Comparison of ENCODE assay signal across 1 cellular context in the genomic region with DNA sequence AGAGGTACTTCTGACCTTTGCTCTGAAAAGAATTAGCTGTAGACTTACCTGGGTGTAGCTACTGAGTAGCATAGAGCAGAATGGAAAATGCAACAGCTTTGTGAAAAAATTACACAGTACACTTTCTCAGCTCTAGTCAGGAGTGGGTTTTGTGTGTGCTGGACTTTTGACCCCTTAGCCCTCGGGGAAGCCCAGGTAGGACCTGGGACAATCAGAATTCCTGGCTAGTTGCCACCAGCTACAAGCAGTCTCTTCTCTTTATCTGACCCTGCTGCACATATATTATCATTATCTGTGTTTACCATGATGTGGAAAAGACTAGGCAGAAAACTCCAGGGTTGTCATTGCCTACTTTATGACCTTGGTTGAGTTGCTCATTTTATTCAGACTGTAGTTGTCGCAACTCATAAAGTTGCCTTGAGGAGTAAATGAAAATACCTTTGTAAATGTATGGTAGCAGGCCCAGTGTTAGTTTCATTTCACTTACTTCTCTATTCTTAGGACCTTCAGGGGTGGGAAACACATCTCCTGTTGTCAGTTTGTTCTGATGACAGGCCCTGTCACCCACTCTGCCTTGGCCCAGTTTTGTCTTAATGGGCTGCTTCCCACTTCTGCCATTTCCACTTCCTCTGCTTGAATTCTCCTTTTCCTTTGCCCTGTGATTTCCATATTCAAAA.
TF ChIP-seq lines count a peak whose summit lies in the region.

No MANE protein-coding gene starts in this region.

TF ChIP-seq in SK-N-SH treated with all-trans-retinoic acid at 6 μM for 48 hours, 23 proteins besides CTCF, POLR2A, EP300 and RAD21 (continued from another document):
- TF ChIP-seq, protein P1, sequence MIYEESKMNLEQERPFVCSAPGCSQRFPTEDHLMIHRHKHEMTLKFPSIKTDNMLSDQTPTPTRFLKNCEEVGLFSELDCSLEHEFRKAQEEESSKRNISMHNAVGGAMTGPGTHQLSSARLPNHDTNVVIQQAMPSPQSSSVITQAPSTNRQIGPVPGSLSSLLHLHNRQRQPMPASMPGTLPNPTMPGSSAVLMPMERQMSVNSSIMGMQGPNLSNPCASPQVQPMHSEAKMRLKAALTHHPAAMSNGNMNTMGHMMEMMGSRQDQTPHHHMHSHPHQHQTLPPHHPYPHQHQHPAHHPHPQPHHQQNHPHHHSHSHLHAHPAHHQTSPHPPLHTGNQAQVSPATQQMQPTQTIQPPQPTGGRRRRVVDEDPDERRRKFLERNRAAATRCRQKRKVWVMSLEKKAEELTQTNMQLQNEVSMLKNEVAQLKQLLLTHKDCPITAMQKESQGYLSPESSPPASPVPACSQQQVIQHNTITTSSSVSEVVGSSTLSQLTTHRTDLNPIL (CRISPR knock-in tag; IDR thresholded peaks at IDR 0.05; ENCODE audit: low read depth) = no peak
- no peak for TF ChIP-seq TOX (CRISPR knock-in tag; IDR thresholded peaks at IDR 0.05; ENCODE audit: borderline replicate concordance)
- TF ChIP-seq, protein P2, sequence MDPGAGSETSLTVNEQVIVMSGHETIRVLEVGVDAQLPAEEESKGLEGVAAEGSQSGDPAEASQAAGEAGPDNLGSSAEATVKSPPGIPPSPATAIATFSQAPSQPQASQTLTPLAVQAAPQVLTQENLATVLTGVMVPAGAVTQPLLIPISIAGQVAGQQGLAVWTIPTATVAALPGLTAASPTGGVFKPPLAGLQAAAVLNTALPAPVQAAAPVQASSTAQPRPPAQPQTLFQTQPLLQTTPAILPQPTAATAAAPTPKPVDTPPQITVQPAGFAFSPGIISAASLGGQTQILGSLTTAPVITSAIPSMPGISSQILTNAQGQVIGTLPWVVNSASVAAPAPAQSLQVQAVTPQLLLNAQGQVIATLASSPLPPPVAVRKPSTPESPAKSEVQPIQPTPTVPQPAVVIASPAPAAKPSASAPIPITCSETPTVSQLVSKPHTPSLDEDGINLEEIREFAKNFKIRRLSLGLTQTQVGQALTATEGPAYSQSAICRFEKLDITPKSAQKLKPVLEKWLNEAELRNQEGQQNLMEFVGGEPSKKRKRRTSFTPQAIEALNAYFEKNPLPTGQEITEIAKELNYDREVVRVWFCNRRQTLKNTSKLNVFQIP (CRISPR knock-in tag; IDR thresholded peaks at IDR 0.05; ENCODE audit: borderline replicate concordance, low read depth) = no peak
- no peak for TF ChIP-seq ARNTL (CRISPR knock-in tag; IDR thresholded peaks at IDR 0.05; ENCODE audit: borderline replicate concordance, low read depth)
- no peak for TF ChIP-seq ZFP30 (CRISPR knock-in tag; IDR thresholded peaks at IDR 0.05)
- TF ChIP-seq GLIS3 (CRISPR knock-in tag; IDR thresholded peaks at IDR 0.05) = no peak
- TF ChIP-seq, protein P3, sequence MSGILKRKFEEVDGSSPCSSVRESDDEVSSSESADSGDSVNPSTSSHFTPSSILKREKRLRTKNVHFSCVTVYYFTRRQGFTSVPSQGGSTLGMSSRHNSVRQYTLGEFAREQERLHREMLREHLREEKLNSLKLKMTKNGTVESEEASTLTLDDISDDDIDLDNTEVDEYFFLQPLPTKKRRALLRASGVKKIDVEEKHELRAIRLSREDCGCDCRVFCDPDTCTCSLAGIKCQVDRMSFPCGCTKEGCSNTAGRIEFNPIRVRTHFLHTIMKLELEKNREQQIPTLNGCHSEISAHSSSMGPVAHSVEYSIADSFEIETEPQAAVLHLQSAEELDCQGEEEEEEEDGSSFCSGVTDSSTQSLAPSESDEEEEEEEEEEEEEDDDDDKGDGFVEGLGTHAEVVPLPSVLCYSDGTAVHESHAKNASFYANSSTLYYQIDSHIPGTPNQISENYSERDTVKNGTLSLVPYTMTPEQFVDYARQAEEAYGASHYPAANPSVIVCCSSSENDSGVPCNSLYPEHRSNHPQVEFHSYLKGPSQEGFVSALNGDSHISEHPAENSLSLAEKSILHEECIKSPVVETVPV (CRISPR knock-in tag; IDR thresholded peaks at IDR 0.05) = no peak
- TF ChIP-seq ISL1 (CRISPR knock-in tag; IDR thresholded peaks at IDR 0.05) = no peak
